ENCODE assay signal across 25 cellular contexts in genomic region chr21:39175665-39176064, GRCh38. TPM values are rescaled to one million over a fixed set of nuclear protein-coding genes. Genes with fewer than 3 reads are reported as not detected.
DNase-seq lines count a peak whose midpoint lies in the region; ATAC-seq, FAIRE-seq and TF ChIP-seq lines count a peak whose summit lies in the region.
"Had no signal": no experiment of that assay in that cellular context is flagged by ENCODE, and none has a peak within 500 bp of the region (broad histone marks: within the 10 kb centered on the region; RNA-seq: fewer than 3 reads in every experiment).

No MANE protein-coding gene starts in this region.

- H3K79me2 ChIP-seq in K562 (ENCODE audit: control insufficient read depth, insufficient read depth, low read length), result peaks cover 49% of the 10 kb centered on the region
- peaks cover 21% of the 10 kb centered on the region for H3K79me2 ChIP-seq in GM23248 (ENCODE audit: insufficient read depth)

- H3K27ac ChIP-seq in K562 (ENCODE audit: extremely low read depth, low read depth, low read length) (peak overlapping the region; percentile 0; the same call in 1 of the 3 replicates), GM23248 (no peak overlapping the region)
- H3K27ac ChIP-seq: body of pancreas, hepatocyte, pancreas, SK-N-MC, spleen, vagina had no signal

- WGBS in K562 (ENCODE audit: insufficient coverage, low coverage, missing lambda C conversion rate), result 92% methylated on average over 10 of the region's 10 CpGs
- WGBS in GM23248 (ENCODE audit: low coverage in 1 of 2, low lambda C conversion rate in 2 of 2, missing lambda C conversion rate in 2 of 2), 2 experiments, result 82 to 89% methylated on average over 10 of the region's 10 CpGs

- no peaks in the 10 kb centered on the region for H3K9me3 Mint-ChIP-seq in activated naive CD8-positive, alpha-beta T cell treated with anti-CD3 and anti-CD28 coated beads for 36 hours
- H3K9me3 Mint-ChIP-seq in activated naive CD8-positive, alpha-beta T cell treated with anti-CD3 and anti-CD28 coated beads, Interleukin-2, amount 50 U/mL, for 24 hours, result no peaks in the 10 kb centered on the region
- H3K9me3 Mint-ChIP-seq in nephron progenitor cell, result peaks cover 4% of the 10 kb centered on the region
- H3K9me3 Mint-ChIP-seq: nephron; stimulated activated naive CD8-positive, alpha-beta T cell treated with anti-CD3 and anti-CD28 coated beads, Interleukin-15, Interleukin-2, amounts not matched to agents 100 ng/mL and 50 ng/mL, for 24 hours had no signal

- H3K27me3 Mint-ChIP-seq in activated naive CD8-positive, alpha-beta T cell treated with anti-CD3 and anti-CD28 coated beads for 36 hours, result no peaks in the 10 kb centered on the region
- H3K27me3 Mint-ChIP-seq in activated naive CD8-positive, alpha-beta T cell treated with anti-CD3 and anti-CD28 coated beads, Interleukin-2, amount 50 U/mL, for 24 hours, result no peaks in the 10 kb centered on the region
- H3K27me3 Mint-ChIP-seq in nephron progenitor cell (ENCODE audit: low read depth, poor library complexity), result no peaks in the 10 kb centered on the region
- H3K27me3 Mint-ChIP-seq: stimulated activated naive CD8-positive, alpha-beta T cell treated with anti-CD3 and anti-CD28 coated beads, Interleukin-15, Interleukin-2, amounts not matched to agents 100 ng/mL and 50 ng/mL, for 24 hours had no signal

- H3K4me2 ChIP-seq in K562 (ENCODE audit: insufficient read depth, low read length) (no peak overlapping the region), GM23248 (ENCODE audit: unreplicated experiment) (no peak overlapping the region)
- H3K4me2 ChIP-seq: hepatocyte had no signal

- in situ Hi-C loops in K562 (cut with MboI), result no loop called here
- in situ Hi-C loops in GM23248 (cut with MboI), result no loop called here

- TF ChIP-seq POLR2A in K562 (conservative IDR thresholded peaks at IDR 0.05) (no peak), erythroblast (IDR thresholded peaks at IDR 0.05; ENCODE audit: low read length) (no peak)

- TF ChIP-seq CTCF in K562 (IDR thresholded peaks at IDR 0.05 in 2 of 3, conservative IDR thresholded peaks at IDR 0.05 in 1 of 3; ENCODE audit: insufficient read depth in 2 of 3, low read depth in 1 of 3, low read length in 3 of 3) (no peak), nephron progenitor cell (IDR thresholded peaks at IDR 0.05) (no peak)

- no peak for TF ChIP-seq RAD21 in K562 (CRISPR knock-in tag; conservative IDR thresholded peaks at IDR 0.05 in 1 of 2, IDR thresholded peaks at IDR 0.05 in 1 of 2)

- H3K4me1 Mint-ChIP-seq in activated naive CD8-positive, alpha-beta T cell treated with anti-CD3 and anti-CD28 coated beads for 36 hours, result peaks cover 15% of the 10 kb centered on the region
- peaks cover 6% of the 10 kb centered on the region for H3K4me1 Mint-ChIP-seq in activated naive CD8-positive, alpha-beta T cell treated with anti-CD3 and anti-CD28 coated beads, Interleukin-2, amount 50 U/mL, for 24 hours
- H3K4me1 Mint-ChIP-seq in nephron progenitor cell, result peaks cover 6% of the 10 kb centered on the region

- CTCF ChIA-PET in K562 (lab: Yijun Ruan, JAX; ENCODE audit: low intra/inter-chr PET ratio), result interaction anchor here (1.2 to 1.7 kb wide), 2 partner anchors 87 to 442 kb away, joined by 3 to 5 read pairs; no protein-coding TSS in a partner anchor

- peaks cover 5% of the 10 kb centered on the region for H4K20me1 ChIP-seq in K562 (replicated peaks; ENCODE audit: control insufficient read depth, insufficient read depth, low read length)
- H4K20me1 ChIP-seq in GM23248 (ENCODE audit: insufficient read depth), result no peaks in the 10 kb centered on the region

- H3K4me3 Mint-ChIP-seq in activated naive CD8-positive, alpha-beta T cell treated with anti-CD3 and anti-CD28 coated beads for 36 hours, result no peak overlapping the region
- no peak overlapping the region for H3K4me3 Mint-ChIP-seq in activated naive CD8-positive, alpha-beta T cell treated with anti-CD3 and anti-CD28 coated beads, Interleukin-2, amount 50 U/mL, for 24 hours
- no peak overlapping the region for H3K4me3 Mint-ChIP-seq in nephron progenitor cell
- H3K4me3 Mint-ChIP-seq: nephron; stimulated activated naive CD8-positive, alpha-beta T cell treated with anti-CD3 and anti-CD28 coated beads, Interleukin-15, Interleukin-2, amounts not matched to agents 100 ng/mL and 50 ng/mL, for 24 hours had no signal

- no TSS peak for BruUV-seq in K562 (replicated peaks; lab: Mats Ljungman, UMichigan)

- H3K9me3 ChIP-seq in K562 (replicated peaks; ENCODE audit: control insufficient read depth, insufficient read depth, low read depth, low read length), result no peaks in the 10 kb centered on the region
- no peaks in the 10 kb centered on the region for H3K9me3 ChIP-seq in GM23248 (ENCODE audit: low read depth)
- H3K9me3 ChIP-seq: body of pancreas, pancreas, spleen, vagina had no signal

- peaks cover 49% of the 10 kb centered on the region for H3K36me3 Mint-ChIP-seq in activated naive CD8-positive, alpha-beta T cell treated with anti-CD3 and anti-CD28 coated beads for 36 hours
- H3K36me3 Mint-ChIP-seq in activated naive CD8-positive, alpha-beta T cell treated with anti-CD3 and anti-CD28 coated beads, Interleukin-2, amount 50 U/mL, for 24 hours (ENCODE audit: low read depth), result peaks cover 60% of the 10 kb centered on the region
- peaks cover 80% of the 10 kb centered on the region for H3K36me3 Mint-ChIP-seq in nephron progenitor cell (ENCODE audit: low read depth)

- H3K36me3 ChIP-seq in K562 (ENCODE audit: control insufficient read depth, insufficient read depth, low read length) (peaks cover 96% of the 10 kb centered on the region), GM23248 (ENCODE audit: low read depth) (peaks cover 21% of the 10 kb centered on the region; the same call in 1 of the 2 replicates)

- H3K9me2 ChIP-seq in GM23248 (ENCODE audit: insufficient read depth), result no peaks in the 10 kb centered on the region

- no peaks in the 10 kb centered on the region for H3K27me3 ChIP-seq in K562 (ENCODE audit: control insufficient read depth in 2 of 2, insufficient read depth in 2 of 2, low read length in 2 of 2)
- no peaks in the 10 kb centered on the region for H3K27me3 ChIP-seq in GM23248 (replicated peaks; ENCODE audit: insufficient read depth)
- H3K27me3 ChIP-seq: body of pancreas, dorsolateral prefrontal cortex, hepatocyte, pancreas, spleen, vagina had no signal

- H3K4me1 ChIP-seq in K562 (replicated peaks in 1 of 2; ENCODE audit: control insufficient read depth in 2 of 2, insufficient read depth in 2 of 2, low read length in 2 of 2), result peaks cover 0 to 2% of the 10 kb centered on the region in 2 experiments; a peak in 1 of 5 replicates
- no peaks in the 10 kb centered on the region; the same call in 1 of the 2 replicates for H3K4me1 ChIP-seq in GM23248 (ENCODE audit: insufficient read depth)
- H3K4me1 ChIP-seq: body of pancreas, pancreas, vagina had no signal

- H3F3A ChIP-seq in GM23248 (ENCODE audit: insufficient read depth), result no peaks in the 10 kb centered on the region; the same call in 1 of the 2 replicates

- ATAC-seq in activated naive CD8-positive, alpha-beta T cell treated with anti-CD3 and anti-CD28 coated beads, Interleukin-2, amount 50 U/mL, for 24 hours, result no peak
- no peak for ATAC-seq in K562
- ATAC-seq: activated CD4-positive, CD25-positive, alpha-beta regulatory T cell treated with anti-CD3 and anti-CD28 coated beads, Interleukin-2, amount 50 U/mL, for 24 hours; body of pancreas; HepG2; PC-3 had no signal

- TF ChIP-seq EP300 in K562 (IDR thresholded peaks at IDR 0.05; ENCODE audit: low read length), result no peak

- no peak overlapping the region for H2AFZ ChIP-seq in K562 (ENCODE audit: low read depth, low read length)
- no peak overlapping the region for H2AFZ ChIP-seq in GM23248
- H2AFZ ChIP-seq: hepatocyte had no signal

- intact Hi-C loops in K562 (cut with micrococcal nuclease), result no loop called here

- H3K4me3 ChIP-seq in K562 (no peak overlapping the region), GM23248 (no peak overlapping the region)
- H3K4me3 ChIP-seq: body of pancreas, dorsolateral prefrontal cortex, hepatocyte, pancreas, SK-N-MC, spleen, vagina had no signal

- H3K9me1 ChIP-seq in K562 (ENCODE audit: control insufficient read depth, insufficient read depth, low read length), result peaks cover 3% of the 10 kb centered on the region

- H3K9ac ChIP-seq in K562 (ENCODE audit: insufficient read depth in 1 of 2, low read depth in 2 of 2, low read length in 2 of 2) (peak overlapping the region in 1 of 2 experiments; percentile 62; a peak in 1 of 4 replicates), GM23248 (no peak overlapping the region)

- no peak for FAIRE-seq in K562 (lab: Jason Lieb, UNC)
- FAIRE-seq: HepG2, pancreas had no signal

- POLR2A ChIA-PET in K562 (lab: Yijun Ruan, JAX), result no interaction called here

- DNase-seq in activated naive CD8-positive, alpha-beta T cell treated with anti-CD3 and anti-CD28 coated beads for 36 hours, result no peak
- DNase-seq in activated naive CD8-positive, alpha-beta T cell treated with anti-CD3 and anti-CD28 coated beads, Interleukin-2, amount 50 U/mL, for 24 hours, result no peak
- DNase-seq in K562 (ENCODE audit: extremely low read depth in 1 of 4, low spot score in 3 of 4) (no peak), nephron progenitor cell (no peak), erythroblast (lab: John Stamatoyannopoulos, UW) (no peak), GM23248 (no peak), occipital lobe (lab: John Stamatoyannopoulos, UW) (no peak)
- DNase-seq: activated CD4-positive, alpha-beta T cell treated with anti-CD3 and anti-CD28 coated beads, Interleukin-2, amount 50 U/mL, for 4 hours; activated gamma-delta T cell treated with Interleukin-2 at 50 U/mL for 16 hours; body of pancreas; dorsolateral prefrontal cortex; mammary epithelial cell; NCI-H1436; NCI-H2081; pancreas; spleen; stimulated activated CD4-positive, alpha-beta T cell treated with anti-CD3 and anti-CD28 coated beads, Interleukin-2, amount 100 ng/mL, for 24 hours had no signal

- peak overlapping the region; percentile 18 for H3K27ac Mint-ChIP-seq in activated naive CD8-positive, alpha-beta T cell treated with anti-CD3 and anti-CD28 coated beads for 36 hours
- H3K27ac Mint-ChIP-seq in activated naive CD8-positive, alpha-beta T cell treated with anti-CD3 and anti-CD28 coated beads, Interleukin-2, amount 50 U/mL, for 24 hours, result no peak overlapping the region
- H3K27ac Mint-ChIP-seq in nephron progenitor cell, result peak overlapping the region; percentile 3
- H3K27ac Mint-ChIP-seq: nephron; stimulated activated naive CD8-positive, alpha-beta T cell treated with anti-CD3 and anti-CD28 coated beads, Interleukin-15, Interleukin-2, amounts not matched to agents 100 ng/mL and 50 ng/mL, for 24 hours had no signal

RNA-seq across cellular contexts. Expression of gene PSMG1, which starts 7.6 kb away (rescaled TPM):
- 100 to 1,000 TPM; 135 to 143 TPM for total RNA-seq in activated naive CD8-positive, alpha-beta T cell treated with anti-CD3 and anti-CD28 coated beads for 36 hours
- 31.2 and 55.3 TPM in 2 replicates for total RNA-seq in K562 (2011; cell fraction: chromatin; rRNA removed; ENCODE audit: low replicate concordance)
- total RNA-seq in K562 (2011; cell fraction: nucleolus; rRNA removed), result 26.8 and 29.9 TPM in 2 replicates
- total RNA-seq in K562 (2011; cell fraction: nucleoplasm; rRNA removed), result 37.0 and 42.7 TPM in 2 replicates
- 255 and 285 TPM in 2 replicates for total RNA-seq in K562 (2014; rRNA removed)
- 328 and 358 TPM in 2 replicates for total RNA-seq in K562 (2014; rRNA removed; fragmentation: Illumina TruSeq; extraction: Trizol)
- total RNA-seq in K562 (2015; rRNA removed; fragmentation: Illumina TruSeq; extraction: Trizol), result 335 and 358 TPM in 2 replicates
- 234 and 247 TPM in 2 replicates for total RNA-seq in K562 (2021)
- polyA plus RNA-seq in K562 (2011; rRNA removed), result 192 and 328 TPM in 2 replicates
- 123 and 150 TPM in 2 replicates for polyA plus RNA-seq in K562 (2011; cell fraction: cytosol; rRNA removed)
- 65.8 and 83.7 TPM in 2 replicates for polyA plus RNA-seq in K562 (2011; cell fraction: nucleus; rRNA removed)
- 199 and 249 TPM in 2 replicates for polyA plus RNA-seq in K562 (2012)
- polyA plus RNA-seq in K562 (2014; fragmentation: Illumina TruSeq; extraction: Trizol), result 380 and 427 TPM in 2 replicates
- 10 to 100 TPM; 54.5 to 88.1 TPM for polyA plus RNA-seq in K562 (2014; fragmentation: Nextera tagmentation; extraction: Ambion mirVana)
- polyA plus RNA-seq in K562 (2014; rRNA removed), result 362 and 383 TPM in 2 replicates
- polyA minus RNA-seq in K562 (2011; rRNA and poly(A)+ RNA removed), result 112 and 114 TPM in 2 replicates
- 43.6 and 73.7 TPM in 2 replicates for polyA minus RNA-seq in K562 (2011; cell fraction: cytosol; rRNA and poly(A)+ RNA removed)
- 22.2 and 30.8 TPM in 2 replicates for polyA minus RNA-seq in K562 (2011; cell fraction: nucleus; rRNA and poly(A)+ RNA removed)
- 40.7 and 64.7 TPM in 2 replicates for total RNA-seq in GM23248 (2014; rRNA removed; shearing (Covaris generic))
- 88.0 and 99.2 TPM in 2 replicates for polyA plus RNA-seq in GM23248 (2016; fragmentation: Nextera tagmentation; extraction: Ambion mirVana)
- total RNA-seq in occipital lobe, result 23.7 TPM
